In genomic region chr11:94815705-94816344, GRCh38 we compare ENCODE assay signal across 18 cellular contexts. TPM values are rescaled to one million over a fixed set of nuclear protein-coding genes. Genes with fewer than 3 reads are reported as not detected.
A peak's percentile ranks its signal among the peaks of the same experiment; 100 is the strongest.
DNase-seq lines count a peak whose midpoint lies in the region; ATAC-seq, FAIRE-seq and TF ChIP-seq lines count a peak whose summit lies in the region.
"Had no signal": no experiment of that assay in that cellular context is flagged by ENCODE, and none has a peak within 500 bp of the region (broad histone marks: within the 10 kb centered on the region; RNA-seq: fewer than 3 reads in every experiment).

No MANE protein-coding gene starts in this region.

- no TSS peak for BruUV-seq in HCT116 (replicated peaks; lab: Mats Ljungman, UMichigan)

- RAD21 ChIA-PET in HCT116 (lab: Charles Lee; ENCODE audit: low non-redundant PET in 1 of 2, low total read pairs in 2 of 2, uncharacterized antibody in 2 of 2, unreplicated experiment in 2 of 2) = no interaction called here

- ATAC-seq in HCT116 (no peak), HG03439 (IDR thresholded peaks at IDR 0.05; ENCODE audit: unreplicated experiment) (no peak), left lobe of liver (no peak)
- ATAC-seq: activated CD4-positive, CD25-positive, alpha-beta regulatory T cell treated with anti-CD3 and anti-CD28 coated beads, Interleukin-2, amount 50 U/mL, for 24 hours had no signal

- POLR2A ChIA-PET in HCT116 (lab: Charles Lee) = no interaction called here

- no peak overlapping the region for H3K4me3 ChIP-seq in HCT116 (replicated peaks in 1 of 2; ENCODE audit: low read depth in 1 of 2, low read length in 2 of 2)
- no peak overlapping the region for H3K4me3 ChIP-seq in SJCRH30
- H3K4me3 ChIP-seq in iPS DF 6.9 (ENCODE audit: low read length) = no peak overlapping the region
- H3K4me3 ChIP-seq in small intestine (ENCODE audit: low read depth in 1 of 2, low read length in 2 of 2) = no peak overlapping the region
- H3K4me3 ChIP-seq: ascending aorta, colonic mucosa, Peyer's patch, testis had no signal

- no peaks in the 10 kb centered on the region for H3K9me2 ChIP-seq in HCT116 (ENCODE audit: insufficient read depth)

- DNase-seq in Caki2 (ENCODE audit: low read depth) (peak; percentile 15), HCT116 (ENCODE audit: low read depth, low spot score) (peak; percentile 58), SJCRH30 (peak; percentile 50 to 67), iPS DF 6.9 (ENCODE audit: low read depth, low spot score) (peak; percentile 48), small intestine (no peak), left lobe of liver (ENCODE audit: low spot score) (no peak)
- DNase-seq: activated gamma-delta T cell treated with Interleukin-2 at 50 U/mL for 16 hours; colonic mucosa; NCI-H446; Peyer's patch; stimulated activated CD4-positive, alpha-beta T cell treated with anti-CD3 and anti-CD28 coated beads, Interleukin-4, amount 100 ng/mL, for 4 hours; testis had no signal

- TF ChIP-seq CTCF in HCT116 (IDR thresholded peaks at IDR 0.05 in 2 of 3, conservative IDR thresholded peaks at IDR 0.05 in 1 of 3; ENCODE audit: borderline replicate concordance in 1 of 3, insufficient read depth in 1 of 3, low read depth in 2 of 3, low read length in 2 of 3) = no peak

- no peak for TF ChIP-seq POLR2A in HCT116 (IDR thresholded peaks at IDR 0.05; ENCODE audit: borderline replicate concordance, extremely low read depth, insufficient read depth, insufficient read length)

- no peaks in the 10 kb centered on the region; the same call in 1 of the 2 replicates for H3K79me2 ChIP-seq in HCT116 (ENCODE audit: insufficient read depth, low read length)

- intact Hi-C loops in HCT116 (cut with micrococcal nuclease) = no loop called here

- H3K4me1 ChIP-seq in HCT116 (ENCODE audit: control insufficient read depth in 1 of 2, insufficient read depth in 2 of 2, low read length in 2 of 2) (no peaks in the 10 kb centered on the region), SJCRH30 (peaks cover 36% of the 10 kb centered on the region), iPS DF 6.9 (ENCODE audit: control insufficient read depth, insufficient read depth, low read length) (no peaks in the 10 kb centered on the region), small intestine (ENCODE audit: control insufficient read depth in 2 of 2, insufficient read depth in 1 of 2, low read depth in 1 of 2, low read length in 1 of 2) (no peaks in the 10 kb centered on the region)
- H3K4me1 ChIP-seq: ascending aorta, colonic mucosa, Peyer's patch, testis had no signal

- in situ Hi-C loops in Caki2 (cut with HindIII; ENCODE audit: low pct_unique_long_range_greater_than_20kb, low sequenced_read_pairs) = no loop called here

- CTCF ChIA-PET in HCT116 (lab: Charles Lee) = no interaction called here

- no peak overlapping the region for H3K9ac ChIP-seq in HCT116 (ENCODE audit: low read length)

- H2AFZ ChIP-seq in HCT116 (ENCODE audit: low read depth, low read length, poor library complexity, severe bottlenecking) = no peak overlapping the region

- no peaks in the 10 kb centered on the region for H3K27me3 ChIP-seq in HCT116 (ENCODE audit: insufficient read depth, low read length)
- no peaks in the 10 kb centered on the region for H3K27me3 ChIP-seq in SJCRH30
- no peaks in the 10 kb centered on the region for H3K27me3 ChIP-seq in iPS DF 6.9 (ENCODE audit: control insufficient read depth, insufficient read depth, low read length)
- no peaks in the 10 kb centered on the region for H3K27me3 ChIP-seq in small intestine (ENCODE audit: control insufficient read depth in 2 of 2, insufficient read depth in 2 of 2, low read length in 2 of 2)
- H3K27me3 ChIP-seq: ascending aorta, colonic mucosa, Peyer's patch, testis had no signal

- H4K20me1 ChIP-seq in HCT116 (ENCODE audit: insufficient read depth) = no peaks in the 10 kb centered on the region

- H3K27ac ChIP-seq in HCT116 (ENCODE audit: low read depth, low read length) = no peak overlapping the region
- H3K27ac ChIP-seq in SJCRH30 = no peak overlapping the region
- H3K27ac ChIP-seq in iPS DF 6.9 (ENCODE audit: low read length) = no peak overlapping the region
- H3K27ac ChIP-seq in small intestine (ENCODE audit: low read depth in 1 of 2, low read length in 1 of 2) = no peak overlapping the region
- H3K27ac ChIP-seq: ascending aorta, C4-2B, colonic mucosa, Peyer's patch, testis had no signal

- no peak for TF ChIP-seq RAD21 in HCT116 (IDR thresholded peaks at IDR 0.05; ENCODE audit: low read depth)

- FAIRE-seq in small intestine (lab: Jason Lieb, UNC) = no peak
- FAIRE-seq: GM12891, keratinocyte had no signal

- no CpG with 5 or more reads among the region's 4 CpGs for WGBS in iPS DF 6.9 (ENCODE audit: insufficient coverage, insufficient read length)
- WGBS in small intestine, 3 donors = 89 to 96% (median 90%) methylated on average over 4 of the region's 4 CpGs

- peaks cover 0 to 8% of the 10 kb centered on the region in 2 experiments; a peak in 1 of 4 replicates for H3K36me3 ChIP-seq in HCT116 (ENCODE audit: control insufficient read depth in 1 of 2, insufficient read depth in 2 of 2, low read length in 2 of 2)
- peaks cover 59% of the 10 kb centered on the region for H3K36me3 ChIP-seq in SJCRH30
- H3K36me3 ChIP-seq in iPS DF 6.9 (ENCODE audit: control insufficient read depth, insufficient read depth, low read length) = peaks cover 5% of the 10 kb centered on the region; the same call in 1 of the 2 replicates
- no peaks in the 10 kb centered on the region for H3K36me3 ChIP-seq in small intestine (ENCODE audit: control insufficient read depth in 2 of 2, insufficient read depth in 2 of 2, low read length in 2 of 2)
- H3K36me3 ChIP-seq: colonic mucosa, Peyer's patch had no signal

- H3K9me3 ChIP-seq in HCT116 (ENCODE audit: control insufficient read depth in 1 of 2, insufficient read depth in 1 of 2, low read depth in 1 of 2, low read length in 2 of 2) (peaks cover 3 to 6% of the 10 kb centered on the region in 2 experiments), SJCRH30 (replicated peaks) (peaks cover 25% of the 10 kb centered on the region), iPS DF 6.9 (ENCODE audit: control insufficient read depth, insufficient read depth, low read length) (no peaks in the 10 kb centered on the region; the same call in none of the 2 replicates), small intestine (ENCODE audit: control insufficient read depth, low read depth) (no peaks in the 10 kb centered on the region)
- H3K9me3 ChIP-seq: ascending aorta, colonic mucosa, Peyer's patch, testis had no signal

- H3K4me2 ChIP-seq in HCT116 (ENCODE audit: low read length) = no peak overlapping the region

TF ChIP-seq in HCT116, 20 proteins besides CTCF, POLR2A, EP300 and RAD21:
- TF ChIP-seq, protein P1, sequence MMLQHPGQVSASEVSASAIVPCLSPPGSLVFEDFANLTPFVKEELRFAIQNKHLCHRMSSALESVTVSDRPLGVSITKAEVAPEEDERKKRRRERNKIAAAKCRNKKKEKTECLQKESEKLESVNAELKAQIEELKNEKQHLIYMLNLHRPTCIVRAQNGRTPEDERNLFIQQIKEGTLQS (IDR thresholded peaks at IDR 0.05) = no peak
- TF ChIP-seq CBX3 (IDR thresholded peaks at IDR 0.05; ENCODE audit: low read depth) = peak; percentile 79

RNA-seq across cellular contexts. Expression of gene AMOTL1, which starts 47.7 kb away (rescaled TPM):
- total RNA-seq in Caki2 (2014; rRNA removed; shearing (Covaris generic); ENCODE audit: low replicate concordance) = 7.3 and 8.7 TPM in 2 replicates
- total RNA-seq in HCT116 (2021; ENCODE audit: unreplicated experiment) (27.6 TPM), left lobe of liver (22.9 TPM)
- polyA plus RNA-seq in HCT116 (2012) = 8.8 and 9.6 TPM in 2 replicates
- 52.5 and 57.4 TPM in 2 replicates for total RNA-seq in SJCRH30 (2014; rRNA removed; shearing (Covaris generic))
- polyA plus RNA-seq in small intestine = 1 to 10 TPM in 1 of 3 donors, under 1 TPM in 2; 0.81 to 6.6 (median 0.89) TPM

Comparison
In these comparisons a context has a peak if more than half of its experiments do, and no peak if none do; other contexts are left out.
1. DNase-seq: peak in Caki2 (single experiment), HCT116 (single experiment), SJCRH30 (2 of 2) and iPS DF 6.9 (single experiment); none in small intestine (single experiment) and left lobe of liver (single experiment).